Comparison of ENCODE assay signal across 26 cellular contexts in the genomic region with DNA sequence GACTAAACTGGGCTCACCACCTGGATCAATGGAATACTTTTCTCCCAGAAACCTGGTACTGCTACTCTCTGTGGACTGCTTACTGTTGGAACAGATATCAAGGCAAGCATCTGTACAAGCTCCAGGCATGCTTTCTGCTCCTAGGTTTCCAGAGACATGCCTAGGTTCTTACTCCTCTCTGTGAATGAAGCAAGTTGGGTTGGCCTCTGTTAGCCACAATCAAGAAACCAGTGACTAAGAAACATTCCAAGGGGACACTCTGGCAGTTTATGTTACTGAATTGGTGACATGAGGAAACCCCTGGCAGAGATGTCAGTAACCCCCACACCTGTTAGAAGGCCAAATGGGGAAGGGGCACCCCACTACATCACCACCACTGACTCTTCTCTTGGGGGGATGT.
"Had no signal": no experiment of that assay in that cellular context is flagged by ENCODE, and none has a peak within 500 bp of the region (broad histone marks: within the 10 kb centered on the region; RNA-seq: fewer than 3 reads in every experiment).

No MANE protein-coding gene starts in this region.

- ATAC-seq: effector memory CD8-positive, alpha-beta T cell; gastroesophageal sphincter; left cardiac atrium; lower lobe of right lung; right lobe of liver; stimulated activated naive B cell treated with anti-CD40 and anti-IgM and Interleukin-4, amounts not matched to agents 10 μg/mL and 1 μg/mL and 100 μg/mL, for 72 hours; stimulated activated naive CD8-positive, alpha-beta T cell treated with anti-CD3 and anti-CD28 coated beads, Interleukin-15, amount 100 ng/mL, for 72 hours had no signal

- FAIRE-seq: colon, keratinocyte had no signal

- H3K9ac ChIP-seq: parathyroid adenoma had no signal

- H3K4me3 ChIP-seq: esophagus squamous epithelium, gastroesophageal sphincter, left ventricle myocardium inferior, lower lobe of right lung, prostate gland, right lobe of liver, spleen, thoracic aorta, transverse colon had no signal

- H3K9me3 ChIP-seq: esophagus squamous epithelium, gastroesophageal sphincter, left ventricle myocardium inferior, lower lobe of right lung, prostate gland, right lobe of liver, spleen, thoracic aorta, transverse colon had no signal

- H3K36me3 ChIP-seq: esophagus squamous epithelium, gastroesophageal sphincter, left ventricle myocardium inferior, lower lobe of right lung, prostate gland, right lobe of liver, spleen, thoracic aorta, transverse colon had no signal

- H3K4me1 ChIP-seq: esophagus squamous epithelium, gastroesophageal sphincter, lower lobe of right lung, parathyroid adenoma, prostate gland, right lobe of liver, spleen, transverse colon had no signal

- H3K27ac ChIP-seq: epithelial cell of prostate, esophagus squamous epithelium, gastroesophageal sphincter, left ventricle myocardium inferior, lower lobe of right lung, parathyroid adenoma, prostate gland, right lobe of liver, spleen, thoracic aorta, transverse colon had no signal

- DNase-seq: effector memory CD8-positive, alpha-beta T cell; esophagus squamous epithelium; foreskin fibroblast; immature natural killer cell; left cardiac atrium; left ventricle myocardium inferior; lower lobe of right lung; mesenchymal stem cell; midbrain; occipital lobe; retina; right lobe of liver; spleen; stimulated activated CD4-positive, alpha-beta T cell treated with anti-CD3 and anti-CD28 coated beads, Interleukin-15, amount 100 ng/mL, for 24 hours; stimulated activated CD4-positive, alpha-beta T cell treated with anti-CD3 and anti-CD28 coated beads, Interleukin-1b, Interleukin-23, amount 100 ng/mL, for 48 hours; stimulated activated CD4-positive, alpha-beta T cell treated with anti-CD3 and anti-CD28 coated beads, Interleukin-4, amount 100 ng/mL, for 24 hours; stimulated activated naive B cell treated with anti-CD40 and anti-IgM and Interleukin-4, amounts not matched to agents 10 μg/mL and 1 μg/mL and 100 μg/mL, for 72 hours; stimulated activated naive CD8-positive, alpha-beta T cell treated with anti-CD3 and anti-CD28 coated beads, Interleukin-15, amount 100 ng/mL, for 72 hours; transverse colon had no signal

- H3K27me3 ChIP-seq: esophagus squamous epithelium, right lobe of liver, spleen, transverse colon had no signal

- H3K79me2 ChIP-seq: parathyroid adenoma had no signal

- H2AFZ ChIP-seq: parathyroid adenoma had no signal
